In genomic region chr1:229506633-229507032, GRCh38 we compare ENCODE assay signal across 10 cellular contexts. TPM values are rescaled to one million over a fixed set of nuclear protein-coding genes. Genes with fewer than 3 reads are reported as not detected.
A peak's percentile ranks its signal among the peaks of the same experiment; 100 is the strongest.
DNase-seq lines count a peak whose midpoint lies in the region; ATAC-seq, FAIRE-seq and TF ChIP-seq lines count a peak whose summit lies in the region.
"Had no signal": no experiment of that assay in that cellular context is flagged by ENCODE, and none has a peak within 500 bp of the region (broad histone marks: within the 10 kb centered on the region; RNA-seq: fewer than 3 reads in every experiment).

No MANE protein-coding gene starts in this region.

- intact Hi-C loops in activated CD4-positive, alpha-beta T cell treated with anti-CD3 and anti-CD28 coated beads for 36 hours (cut with DNase I, micrococcal nuclease), result loop anchor here in 1 of 2 experiments (5.0 to 10.0 kb wide), 3 partner anchors 1052 to 1471 kb away; partner anchors contain the start of genes ARV1, COG2 and TTC13

- WGBS in H1 (ENCODE audit: extremely low coverage in 1 of 2, insufficient coverage in 1 of 2, insufficient read length in 1 of 2, insufficient replicate concordance in 2 of 2, low coverage in 1 of 2, low lambda C conversion rate in 2 of 2, missing lambda C conversion rate in 1 of 2), 2 experiments, result 96% methylated on average over 8 of the region's 8 CpGs; no CpG with 5 or more reads in 1 of the 2 experiments
- no CpG with 5 or more reads among the region's 8 CpGs for WGBS in neuronal stem cell (ENCODE audit: extremely low coverage in 2 of 2, insufficient read length in 2 of 2, insufficient replicate concordance in 1 of 2), 2 donors

- H2AFZ ChIP-seq in MM.1S (ENCODE audit: low read length) (no peak overlapping the region), H1 (ENCODE audit: low read length) (no peak overlapping the region), parathyroid adenoma (no peak overlapping the region), neuronal stem cell (ENCODE audit: low read length) (no peak overlapping the region)

- FAIRE-seq in H1 (lab: Jason Lieb, UNC) (no peak), GM19239 (lab: Jason Lieb, UNC) (no peak)
- FAIRE-seq: urothelium cell line had no signal

- H3K4me1 ChIP-seq in MM.1S (ENCODE audit: low read length) (peaks cover 11% of the 10 kb centered on the region), H1 (replicated peaks in 1 of 4; ENCODE audit: control insufficient read depth in 3 of 4, insufficient read depth in 4 of 4, low read length in 3 of 4) (peaks cover 0 to 5% (median 3%) of the 10 kb centered on the region in 4 experiments; a peak in 6 of 7 replicates), parathyroid adenoma (no peaks in the 10 kb centered on the region), neuronal stem cell (ENCODE audit: control insufficient read depth in 2 of 2, insufficient read depth in 1 of 2, low read depth in 1 of 2, low read length in 2 of 2) (peaks cover 0 to 5% of the 10 kb centered on the region in 2 donors)

- peaks cover 24% of the 10 kb centered on the region for H3K4me1 Mint-ChIP-seq in activated CD4-positive, alpha-beta T cell treated with anti-CD3 and anti-CD28 coated beads for 36 hours

- H3K4me2 ChIP-seq in MM.1S (ENCODE audit: low read depth, low read length) (peak overlapping the region; percentile 81), H1 (ENCODE audit: insufficient read depth in 1 of 2, low read depth in 2 of 2, low read length in 2 of 2) (peak overlapping the region; percentile 88 to 95; a peak in 2 of 4 replicates), parathyroid adenoma (ENCODE audit: low read length) (peak overlapping the region; percentile 62), neuronal stem cell (ENCODE audit: insufficient read depth, low read length, poor library complexity, severe bottlenecking) (no peak overlapping the region)

- H3K27ac Mint-ChIP-seq in activated CD4-positive, alpha-beta T cell treated with anti-CD3 and anti-CD28 coated beads for 36 hours, result no peak overlapping the region

- H2BK5ac ChIP-seq in H1 (ENCODE audit: low read depth, low read length), result no peak overlapping the region
- H2BK5ac ChIP-seq in neuronal stem cell (ENCODE audit: low read length), result no peak overlapping the region

- H3K18ac ChIP-seq in H1 (ENCODE audit: extremely low read depth, low read length), result no peak overlapping the region
- H3K18ac ChIP-seq in neuronal stem cell (ENCODE audit: low read length), result no peak overlapping the region

- H3K9me3 ChIP-seq in MM.1S (replicated peaks; ENCODE audit: insufficient read depth, low read length), result no peaks in the 10 kb centered on the region
- no peaks in the 10 kb centered on the region for H3K9me3 ChIP-seq in H1 (ENCODE audit: insufficient read depth in 2 of 2, low read depth in 1 of 2, low read length in 1 of 2)
- no peaks in the 10 kb centered on the region for H3K9me3 ChIP-seq in parathyroid adenoma (ENCODE audit: control insufficient read depth, low read length)
- H3K9me3 ChIP-seq in neuronal stem cell (replicated peaks in 1 of 2; ENCODE audit: control insufficient read depth in 2 of 2, insufficient read depth in 1 of 2, low read depth in 1 of 2, low read length in 2 of 2), result no peaks in the 10 kb centered on the region

- ATAC-seq in activated CD4-positive, alpha-beta T cell treated with anti-CD3 and anti-CD28 coated beads for 36 hours, result no peak
- ATAC-seq in HG03521 (IDR thresholded peaks at IDR 0.05; ENCODE audit: unreplicated experiment), result no peak

- DNase-seq in activated CD4-positive, alpha-beta T cell treated with anti-CD3 and anti-CD28 coated beads for 36 hours, result no peak
- DNase-seq in activated CD4-positive, alpha-beta T cell treated with anti-CD3 and anti-CD28 coated beads for 1 hour, result no peak
- DNase-seq in MM.1S, result no peak
- no peak for DNase-seq in H1 (ENCODE audit: low read depth in 1 of 2, low spot score in 2 of 2)
- DNase-seq in neuronal stem cell (ENCODE audit: low spot score), result no peak
- no peak for DNase-seq in GM19239 (ENCODE audit: insufficient read length, low spot score)
- DNase-seq: NCI-H2029 had no signal

- H3K36me3 Mint-ChIP-seq in activated CD4-positive, alpha-beta T cell treated with anti-CD3 and anti-CD28 coated beads for 36 hours (ENCODE audit: low read depth), result peaks cover 13% of the 10 kb centered on the region

- no peak overlapping the region for H3K56ac ChIP-seq in H1 (replicated peaks; ENCODE audit: insufficient read length, low read depth, low read length)

- H3K79me2 ChIP-seq in MM.1S (ENCODE audit: low read length) (peaks cover 38% of the 10 kb centered on the region), H1 (ENCODE audit: control insufficient read depth in 1 of 2, insufficient read depth in 2 of 2, low read length in 2 of 2) (peaks cover 6 to 27% of the 10 kb centered on the region in 2 experiments; a peak in 3 of 4 replicates), parathyroid adenoma (no peaks in the 10 kb centered on the region)

- no peaks in the 10 kb centered on the region for H3K9me3 Mint-ChIP-seq in activated CD4-positive, alpha-beta T cell treated with anti-CD3 and anti-CD28 coated beads for 36 hours (ENCODE audit: low read depth)

- H2BK12ac ChIP-seq in H1 (ENCODE audit: low read depth, low read length) (no peak overlapping the region), neuronal stem cell (ENCODE audit: low read length) (no peak overlapping the region)

- H3K27me3 Mint-ChIP-seq in activated CD4-positive, alpha-beta T cell treated with anti-CD3 and anti-CD28 coated beads for 36 hours, result no peaks in the 10 kb centered on the region

- H3K27me3 ChIP-seq in MM.1S (replicated peaks; ENCODE audit: insufficient read depth, low read length) (no peaks in the 10 kb centered on the region), H1 (replicated peaks in 1 of 4; ENCODE audit: control insufficient read depth in 3 of 4, extremely low read depth in 1 of 4, insufficient read depth in 3 of 4, low read length in 3 of 4) (no peaks in the 10 kb centered on the region), parathyroid adenoma (ENCODE audit: control insufficient read depth, insufficient read depth, low read length) (no peaks in the 10 kb centered on the region), neuronal stem cell (ENCODE audit: control insufficient read depth in 3 of 3, insufficient read depth in 3 of 3, low read depth in 1 of 3, low read length in 3 of 3) (no peaks in the 10 kb centered on the region)

- POLR2A ChIA-PET in activated CD4-positive, alpha-beta T cell treated with anti-CD3 and anti-CD28 coated beads for 36 hours (lab: Charles Lee), result no interaction called here
- POLR2A ChIA-PET in H1 (lab: Charles Lee; ENCODE audit: partially characterized antibody), result interaction anchor here (1.3 to 1.4 kb wide), 2 partner anchors 11 to 212 kb away, joined by 3 to 4 read pairs; no protein-coding TSS in a partner anchor

- H3K27ac ChIP-seq in MM.1S (ENCODE audit: low read length), result no peak overlapping the region
- no peak overlapping the region for H3K27ac ChIP-seq in H1 (ENCODE audit: low read depth, low read length)
- no peak overlapping the region for H3K27ac ChIP-seq in parathyroid adenoma
- no peak overlapping the region for H3K27ac ChIP-seq in neuronal stem cell (replicated peaks; ENCODE audit: low read length)

- no peak for TF ChIP-seq POLR2A in H1 (IDR thresholded peaks at IDR 0.05; ENCODE audit: control extremely low read depth in 1 of 2, low read depth in 2 of 2, low read length in 2 of 2)

- H2BK20ac ChIP-seq in H1 (ENCODE audit: low read length), result no peak overlapping the region

- no peaks in the 10 kb centered on the region for H3K9me2 ChIP-seq in MM.1S (replicated peaks; ENCODE audit: insufficient read depth, low read length)

- TF ChIP-seq EP300 in H1 (IDR thresholded peaks at IDR 0.05; ENCODE audit: borderline replicate concordance in 1 of 2, low read depth in 2 of 2, low read length in 2 of 2), result no peak

- H4K20me1 ChIP-seq in MM.1S (ENCODE audit: insufficient read depth, low read length), result no peaks in the 10 kb centered on the region
- no peaks in the 10 kb centered on the region for H4K20me1 ChIP-seq in H1 (replicated peaks in 1 of 2; ENCODE audit: control insufficient read depth in 1 of 2, insufficient read depth in 2 of 2, low read length in 2 of 2)

- CTCF ChIA-PET in activated CD4-positive, alpha-beta T cell treated with anti-CD3 and anti-CD28 coated beads for 36 hours (lab: Charles Lee), result interaction anchor here (1.1 kb wide), 1 partner anchor 12 kb away, joined by 3 read pairs; no protein-coding TSS in a partner anchor
- CTCF ChIA-PET in H1 (lab: Charles Lee; ENCODE audit: partially characterized antibody), result interaction anchor here (0.6 to 1.3 kb wide), 2 partner anchors 8 to 1225 kb away, joined by 3 read pairs; no protein-coding TSS in a partner anchor

- H3K4me3 Mint-ChIP-seq in activated CD4-positive, alpha-beta T cell treated with anti-CD3 and anti-CD28 coated beads for 36 hours, result peak overlapping the region; percentile 95

- H3K36me3 ChIP-seq in MM.1S (replicated peaks; ENCODE audit: insufficient read depth, low read length) (no peaks in the 10 kb centered on the region; the same call in 1 of the 2 replicates), H1 (ENCODE audit: control insufficient read depth in 2 of 4, insufficient read depth in 4 of 4, low read length in 3 of 4) (peaks cover 0 to 14% (median 1%) of the 10 kb centered on the region in 4 experiments; a peak in 3 of 8 replicates), parathyroid adenoma (ENCODE audit: control insufficient read depth, insufficient read depth, low read length) (no peaks in the 10 kb centered on the region), neuronal stem cell (replicated peaks in 1 of 2; ENCODE audit: control insufficient read depth in 2 of 2, insufficient read depth in 2 of 2, low read length in 2 of 2) (peaks cover 0 to 38% of the 10 kb centered on the region in 2 donors)

- H3K23ac ChIP-seq in H1 (ENCODE audit: insufficient read length) (no peak overlapping the region), neuronal stem cell (ENCODE audit: low read depth, low read length, poor library complexity) (no peak overlapping the region)

- H3K79me1 ChIP-seq in H1 (ENCODE audit: low read depth, low read length) (no peaks in the 10 kb centered on the region; the same call in none of the 2 replicates), neuronal stem cell (ENCODE audit: low read depth, low read length) (no peaks in the 10 kb centered on the region)

- no peak overlapping the region for H3K14ac ChIP-seq in H1 (ENCODE audit: insufficient read length)
- H3K14ac ChIP-seq in neuronal stem cell (ENCODE audit: low read length), result no peak overlapping the region

- H2BK120ac ChIP-seq in H1 (replicated peaks; ENCODE audit: low read depth, low read length) (no peak overlapping the region), neuronal stem cell (ENCODE audit: low read depth, low read length) (no peak overlapping the region)

- H2BK15ac ChIP-seq in H1 (ENCODE audit: low read length) (no peak overlapping the region), neuronal stem cell (ENCODE audit: low read length) (no peak overlapping the region)

- H4K8ac ChIP-seq in H1 (ENCODE audit: extremely low read depth, insufficient read depth, low read length) (no peak overlapping the region), neuronal stem cell (ENCODE audit: low read depth, low read length) (no peak overlapping the region)

- peak overlapping the region; percentile 75 for H3K4me3 ChIP-seq in MM.1S (ENCODE audit: low read length)
- H3K4me3 ChIP-seq in H1 (ENCODE audit: extremely low read depth in 1 of 4, insufficient read depth in 2 of 4, low read depth in 3 of 4, low read length in 4 of 4), result peak overlapping the region in 2 of 4 experiments; percentile 97 to 100; a peak in 3 of 8 replicates
- peak overlapping the region; percentile 85 for H3K4me3 ChIP-seq in parathyroid adenoma (ENCODE audit: low read depth, low read length)
- H3K4me3 ChIP-seq in neuronal stem cell (ENCODE audit: low read length in 2 of 2), result peak overlapping the region in 1 of 2 donors; percentile 68

- H4K5ac ChIP-seq in H1 (ENCODE audit: insufficient read length, low read depth, low read length), result no peak overlapping the region

- no peak for TF ChIP-seq CTCF in MM.1S (IDR thresholded peaks at IDR 0.05; ENCODE audit: low read length)
- TF ChIP-seq CTCF in H1 (IDR thresholded peaks at IDR 0.05; ENCODE audit: control extremely low read depth in 1 of 3, insufficient read depth in 1 of 3, low read depth in 1 of 3, low read length in 3 of 3), result no peak
- TF ChIP-seq CTCF in parathyroid adenoma (IDR thresholded peaks at IDR 0.05), result no peak

- no peak overlapping the region for H4K91ac ChIP-seq in H1 (replicated peaks; ENCODE audit: insufficient read length, low read length)
- H4K91ac ChIP-seq in neuronal stem cell (ENCODE audit: low read depth, low read length, poor library complexity), result no peak overlapping the region

- H2AK5ac ChIP-seq in H1 (ENCODE audit: low read depth, low read length) (no peak overlapping the region), neuronal stem cell (ENCODE audit: low read depth, low read length) (no peak overlapping the region)

- no peak for TF ChIP-seq RAD21 in H1 (IDR thresholded peaks at IDR 0.05 in 1 of 2, conservative IDR thresholded peaks at IDR 0.05 in 1 of 2; ENCODE audit: low read depth in 2 of 2, low read length in 2 of 2)

- H3K4ac ChIP-seq in H1 (replicated peaks; ENCODE audit: insufficient read length, low read depth, low read length) (no peak overlapping the region), neuronal stem cell (ENCODE audit: low read length) (no peak overlapping the region)

- peaks cover 9% of the 10 kb centered on the region; the same call in 1 of the 2 replicates for H3F3A ChIP-seq in MM.1S (ENCODE audit: insufficient read depth, low read length)

- H3K23me2 ChIP-seq in H1 (ENCODE audit: low read depth, low read length), result peaks cover 11% of the 10 kb centered on the region

- H3K9ac ChIP-seq in MM.1S (ENCODE audit: low read length) (peak overlapping the region; percentile 83; the same call in 1 of the 2 replicates), H1 (replicated peaks in 1 of 4; ENCODE audit: extremely low read depth in 1 of 4, low read depth in 3 of 4, low read length in 3 of 4) (no peak overlapping the region), parathyroid adenoma (no peak overlapping the region), neuronal stem cell (ENCODE audit: low read depth, low read length, poor library complexity) (no peak overlapping the region)

RNA-seq across cellular contexts. Expression of gene NUP133, which starts 1.5 kb away (rescaled TPM):
- total RNA-seq in activated CD4-positive, alpha-beta T cell treated with anti-CD3 and anti-CD28 coated beads for 36 hours, result 10 to 100 TPM; 53.5 to 57.5 TPM
- 67.6 and 72.1 TPM in 2 replicates for total RNA-seq in H1 (2021; fragmentation: NEBNext Ultra II Directional; extraction: Animal tissue kit (Norgen Biotek cat#: 25700))
- 20.6 and 21.2 TPM in 2 replicates for polyA plus RNA-seq in H1 (2011; rRNA removed)
- polyA plus RNA-seq in H1 (2011; cell fraction: cytosol; rRNA removed), result 21.4 TPM
- polyA plus RNA-seq in H1 (2011; cell fraction: nucleus; rRNA removed), result 54.9 TPM
- 23.6 to 33.8 TPM (median 29.6 TPM) in 4 replicates for polyA plus RNA-seq in H1 (2012, experiment 1 of 2)
- polyA plus RNA-seq in H1 (2012, experiment 2 of 2), result 3.7 TPM
- 24.7 TPM for polyA plus RNA-seq in H1 (2013, experiment 1 of 2)
- 23.2 TPM for polyA plus RNA-seq in H1 (2013, experiment 2 of 2)
- polyA minus RNA-seq in H1 (2011; rRNA and poly(A)+ RNA removed), result 56.7 and 83.9 TPM in 2 replicates
- 29.9 TPM for polyA minus RNA-seq in H1 (2011; cell fraction: cytosol; rRNA and poly(A)+ RNA removed)
- 39.1 TPM for polyA minus RNA-seq in H1 (2011; cell fraction: nucleus; rRNA and poly(A)+ RNA removed)
- polyA plus RNA-seq in neuronal stem cell (2013, experiment 1 of 2), result 22.6 TPM
- polyA plus RNA-seq in neuronal stem cell (2013, experiment 2 of 2), result 24.2 TPM

RNA-seq across cellular contexts. Expression of gene ABCB10, which starts 51.9 kb away (rescaled TPM):
- 10 to 100 TPM; 18.4 to 30.1 TPM for total RNA-seq in activated CD4-positive, alpha-beta T cell treated with anti-CD3 and anti-CD28 coated beads for 36 hours
- total RNA-seq in H1 (2021; fragmentation: NEBNext Ultra II Directional; extraction: Animal tissue kit (Norgen Biotek cat#: 25700)), result 8.1 and 11.9 TPM in 2 replicates
- 2.6 and 3.6 TPM in 2 replicates for polyA plus RNA-seq in H1 (2011; rRNA removed)
- 3.5 TPM for polyA plus RNA-seq in H1 (2011; cell fraction: cytosol; rRNA removed)
- 9.9 TPM for polyA plus RNA-seq in H1 (2011; cell fraction: nucleus; rRNA removed)
- 4.1 to 6.5 TPM (median 5.6 TPM) in 4 replicates for polyA plus RNA-seq in H1 (2012, experiment 1 of 2)
- 0.83 TPM for polyA plus RNA-seq in H1 (2012, experiment 2 of 2)
- 6.0 TPM for polyA plus RNA-seq in H1 (2013, experiment 1 of 2)
- polyA plus RNA-seq in H1 (2013, experiment 2 of 2), result 5.6 TPM
- 6.9 and 10.7 TPM in 2 replicates for polyA minus RNA-seq in H1 (2011; rRNA and poly(A)+ RNA removed)
- 4.6 TPM for polyA minus RNA-seq in H1 (2011; cell fraction: cytosol; rRNA and poly(A)+ RNA removed)
- polyA minus RNA-seq in H1 (2011; cell fraction: nucleus; rRNA and poly(A)+ RNA removed), result 10.9 TPM
- polyA plus RNA-seq in neuronal stem cell (2013, experiment 1 of 2), result 7.1 TPM
- 7.7 TPM for polyA plus RNA-seq in neuronal stem cell (2013, experiment 2 of 2)
